ENCODE assay signal across 8 cellular contexts in genomic region chr17:44014133-44014436, GRCh38. TPM values are rescaled to one million over a fixed set of nuclear protein-coding genes. Genes with fewer than 3 reads are reported as not detected.
DNase-seq lines count a peak whose midpoint lies in the region; ATAC-seq and TF ChIP-seq lines count a peak whose summit lies in the region.

No MANE protein-coding gene starts in this region.

- H2BK12ac ChIP-seq in mesenchymal stem cell (ENCODE audit: low read length in 2 of 2), result no peak overlapping the region

- peak overlapping the region in 1 of 2 experiments; percentile 90 for H3K14ac ChIP-seq in mesenchymal stem cell (ENCODE audit: low read length in 2 of 2)

- peak overlapping the region; percentile 90 for H3K4me3 ChIP-seq in brain microvascular endothelial cell (ENCODE audit: low read depth, low read length)
- peak overlapping the region; percentile 77 to 93 for H3K4me3 ChIP-seq in mesenchymal stem cell (ENCODE audit: insufficient read depth in 1 of 2, low read depth in 1 of 2, low read length in 2 of 2)
- H3K4me3 ChIP-seq in urinary bladder (ENCODE audit: low read depth, low read length), result peak overlapping the region; percentile 67

- H4K8ac ChIP-seq in mesenchymal stem cell (ENCODE audit: low read length), result peak overlapping the region; percentile 91

- peak overlapping the region in 1 of 2 experiments; percentile 57 for H3K23ac ChIP-seq in mesenchymal stem cell (ENCODE audit: low read length in 2 of 2)

- H2AFZ ChIP-seq in mesenchymal stem cell (ENCODE audit: low read depth, low read length), result peak overlapping the region; percentile 48

- H3K4me3 Mint-ChIP-seq in activated naive CD4-positive, alpha-beta T cell treated with anti-CD3 and anti-CD28 coated beads for 36 hours, result peak overlapping the region; percentile 100

- CTCF ChIA-PET in activated naive CD4-positive, alpha-beta T cell treated with anti-CD3 and anti-CD28 coated beads for 36 hours (lab: Charles Lee), result interaction anchor here (1.9 kb wide), 1 partner anchor 109 kb away, joined by 4 read pairs; the partner anchor contains the start of gene HDAC5

- WGBS in mesenchymal stem cell, result 9% methylated on average over 12 of the region's 12 CpGs
- WGBS in urinary bladder, result 7% methylated on average over 12 of the region's 12 CpGs

- DNase-seq in activated naive CD4-positive, alpha-beta T cell treated with anti-CD3 and anti-CD28 coated beads for 36 hours, result no peak
- DNase-seq in activated naive CD4-positive, alpha-beta T cell (lab: John Stamatoyannopoulos, UW), result no peak
- no peak for DNase-seq in brain microvascular endothelial cell
- peak; percentile 39 for DNase-seq in mesenchymal stem cell
- no peak for DNase-seq in pons (ENCODE audit: low spot score)

- peak overlapping the region; percentile 91 for H3K4me2 ChIP-seq in mesenchymal stem cell (ENCODE audit: low read length, poor library complexity, severe bottlenecking)

- peak overlapping the region; percentile 98 for H3K9ac ChIP-seq in mesenchymal stem cell (ENCODE audit: low read length)

- in situ Hi-C loops in brain microvascular endothelial cell (cut with HindIII; ENCODE audit: low pct_ligation_motif_present, low sequenced_read_pairs), result no loop called here

- H3K4ac ChIP-seq in mesenchymal stem cell (ENCODE audit: low read depth in 1 of 2, low read length in 2 of 2), result peak overlapping the region; percentile 42 to 91

- H3K27ac ChIP-seq in brain microvascular endothelial cell (no peak overlapping the region), mesenchymal stem cell (ENCODE audit: low read length, poor library complexity, severe bottlenecking) (no peak overlapping the region), urinary bladder (ENCODE audit: low read depth) (no peak overlapping the region)

- H3K36me3 ChIP-seq in brain microvascular endothelial cell (replicated peaks), result no peaks in the 10 kb centered on the region
- peaks cover 27 to 33% of the 10 kb centered on the region in 2 experiments for H3K36me3 ChIP-seq in mesenchymal stem cell (ENCODE audit: control insufficient read depth in 1 of 2, insufficient read depth in 2 of 2, low read depth in 1 of 2, low read length in 2 of 2)
- H3K36me3 ChIP-seq in urinary bladder (ENCODE audit: insufficient read depth), result no peaks in the 10 kb centered on the region

- peaks cover 8% of the 10 kb centered on the region for H3K36me3 Mint-ChIP-seq in activated naive CD4-positive, alpha-beta T cell treated with anti-CD3 and anti-CD28 coated beads for 36 hours (ENCODE audit: low read depth)

- TF ChIP-seq CTCF in brain microvascular endothelial cell (IDR thresholded peaks at IDR 0.05; ENCODE audit: low read depth, low read length, missing control alignments), result no peak

- no peaks in the 10 kb centered on the region for H3K27me3 ChIP-seq in brain microvascular endothelial cell (replicated peaks)
- H3K27me3 ChIP-seq in mesenchymal stem cell (ENCODE audit: control insufficient read depth in 1 of 2, insufficient read depth in 1 of 2, low read length in 2 of 2), result no peaks in the 10 kb centered on the region

- H3K4me1 ChIP-seq in mesenchymal stem cell (ENCODE audit: control insufficient read depth, insufficient read depth, low read depth, low read length) (peaks cover 9% of the 10 kb centered on the region), urinary bladder (ENCODE audit: insufficient read depth) (no peaks in the 10 kb centered on the region)

- peak overlapping the region; percentile 18 to 95 for H3K18ac ChIP-seq in mesenchymal stem cell (ENCODE audit: low read depth in 1 of 2, low read length in 2 of 2)

- no peaks in the 10 kb centered on the region for H3K27me3 Mint-ChIP-seq in activated naive CD4-positive, alpha-beta T cell treated with anti-CD3 and anti-CD28 coated beads for 36 hours (ENCODE audit: low read depth)

- ATAC-seq in HG03135 (IDR thresholded peaks at IDR 0.05; ENCODE audit: unreplicated experiment) (no peak), GM21723 (IDR thresholded peaks at IDR 0.05; ENCODE audit: unreplicated experiment) (no peak)

- H3K9me3 Mint-ChIP-seq in activated naive CD4-positive, alpha-beta T cell treated with anti-CD3 and anti-CD28 coated beads for 36 hours, result no peaks in the 10 kb centered on the region

- peak overlapping the region; percentile 88 for H4K91ac ChIP-seq in mesenchymal stem cell (ENCODE audit: low read length)

- no peaks in the 10 kb centered on the region for H3K9me3 ChIP-seq in mesenchymal stem cell (ENCODE audit: control insufficient read depth, low read length)

- no peak overlapping the region for H2AK5ac ChIP-seq in mesenchymal stem cell (ENCODE audit: low read length, severe bottlenecking)

- H3K27ac Mint-ChIP-seq in activated naive CD4-positive, alpha-beta T cell treated with anti-CD3 and anti-CD28 coated beads for 36 hours, result no peak overlapping the region

- H3K79me1 ChIP-seq in mesenchymal stem cell (replicated peaks; ENCODE audit: low read length, poor library complexity, severe bottlenecking), result peaks cover 42% of the 10 kb centered on the region

- no peak overlapping the region for H2BK15ac ChIP-seq in mesenchymal stem cell (ENCODE audit: low read depth, poor library complexity, severe bottlenecking)

- H3K4me1 Mint-ChIP-seq in activated naive CD4-positive, alpha-beta T cell treated with anti-CD3 and anti-CD28 coated beads for 36 hours (ENCODE audit: low read depth), result peaks cover 16% of the 10 kb centered on the region

- intact Hi-C loops in activated naive CD4-positive, alpha-beta T cell treated with anti-CD3 and anti-CD28 coated beads for 36 hours (cut with micrococcal nuclease), result loop anchor here (1.0 to 10.0 kb wide), 3 partner anchors 57 to 529 kb away; partner anchors contain the start of genes DHX8, G6PC3 and TMUB2

- no peak overlapping the region for H2BK5ac ChIP-seq in mesenchymal stem cell (ENCODE audit: low read depth, low read length, poor library complexity, severe bottlenecking)

- peak overlapping the region; percentile 2 for H2BK120ac ChIP-seq in mesenchymal stem cell (ENCODE audit: low read depth, low read length)

RNA-seq across cellular contexts. Expression of gene TMEM101, which starts 0.7 kb away (rescaled TPM):
- total RNA-seq in activated naive CD4-positive, alpha-beta T cell treated with anti-CD3 and anti-CD28 coated beads for 36 hours, result 10 to 100 TPM; 25.6 to 26.7 TPM
- 21.7 TPM for polyA plus RNA-seq in mesenchymal stem cell (2013, experiment 1 of 2)
- polyA plus RNA-seq in mesenchymal stem cell (2013, experiment 2 of 2), result 22.1 TPM
- 39.0 TPM for total RNA-seq in urinary bladder
- polyA plus RNA-seq in urinary bladder, result 39.7 TPM

RNA-seq across cellular contexts. Expression of gene NAGS, which starts 9.7 kb away (rescaled TPM):
- under 1 TPM; 0.17 to 0.31 TPM for total RNA-seq in activated naive CD4-positive, alpha-beta T cell treated with anti-CD3 and anti-CD28 coated beads for 36 hours
- polyA plus RNA-seq in mesenchymal stem cell (2013, experiment 1 of 2), result 0.86 TPM
- 0.96 TPM for polyA plus RNA-seq in mesenchymal stem cell (2013, experiment 2 of 2)
- total RNA-seq in urinary bladder, result 0.90 TPM
- polyA plus RNA-seq in urinary bladder, result 2.1 TPM

RNA-seq across cellular contexts. Expression of gene LSM12, which starts 52.4 kb away (rescaled TPM):
- total RNA-seq in activated naive CD4-positive, alpha-beta T cell treated with anti-CD3 and anti-CD28 coated beads for 36 hours, result 10 to 100 TPM; 79.8 to 83.9 TPM
- polyA plus RNA-seq in mesenchymal stem cell (2013, experiment 1 of 2), result 74.2 TPM
- polyA plus RNA-seq in mesenchymal stem cell (2013, experiment 2 of 2), result 73.4 TPM
- 17.2 TPM for total RNA-seq in urinary bladder
- 20.9 TPM for polyA plus RNA-seq in urinary bladder

RNA-seq across cellular contexts. Expression of gene G6PC3, which starts 56.5 kb away (rescaled TPM):
- 10 to 100 TPM; 15.9 to 19.4 TPM for total RNA-seq in activated naive CD4-positive, alpha-beta T cell treated with anti-CD3 and anti-CD28 coated beads for 36 hours
- 158 TPM for polyA plus RNA-seq in mesenchymal stem cell (2013, experiment 1 of 2)
- polyA plus RNA-seq in mesenchymal stem cell (2013, experiment 2 of 2), result 165 TPM
- total RNA-seq in urinary bladder, result 10.5 TPM
- 86.1 TPM for polyA plus RNA-seq in urinary bladder
